Comparison of ENCODE assay signal across 1 cellular context in the genomic region with DNA sequence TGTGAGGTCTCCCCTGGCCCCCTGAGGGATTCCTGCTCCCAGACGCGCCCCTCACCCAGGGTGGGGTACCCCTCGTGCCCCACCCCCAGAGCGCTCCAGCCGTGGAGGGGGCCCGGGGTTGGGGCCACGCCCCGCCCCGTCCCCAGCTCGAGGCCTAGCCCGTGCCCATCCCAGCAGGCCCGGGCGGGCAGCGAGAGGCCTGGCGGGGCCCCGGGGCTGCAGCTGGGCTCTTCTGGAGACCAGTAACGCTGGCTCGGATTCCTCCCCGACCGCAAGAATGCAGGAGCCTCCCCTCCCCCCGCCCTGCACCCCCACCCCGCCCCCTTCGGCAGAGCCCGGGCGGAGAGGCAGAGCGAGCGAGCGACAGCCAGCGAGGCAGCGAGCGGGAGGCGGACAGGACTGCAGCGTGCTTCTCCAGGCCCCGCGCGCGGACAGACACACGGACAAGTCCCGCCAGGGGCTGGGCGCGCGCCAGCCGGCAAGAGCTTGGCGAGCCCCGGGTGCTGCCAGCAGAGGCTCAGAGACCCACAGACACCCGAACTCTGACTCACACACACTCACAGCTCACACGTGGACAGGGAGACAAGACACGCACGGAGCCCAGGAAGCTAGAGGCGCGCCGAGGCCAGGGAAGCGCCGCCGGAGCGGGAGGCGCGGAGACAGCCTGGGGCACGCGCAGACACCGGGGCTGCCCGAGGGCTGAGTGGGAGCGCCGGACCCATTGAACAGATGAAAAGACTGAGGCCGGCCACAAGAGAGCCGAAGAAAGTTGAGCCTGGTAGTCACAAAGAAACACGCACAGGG.
TF ChIP-seq lines count a peak whose summit lies in the region.

No MANE protein-coding gene starts in this region.

TF ChIP-seq in K562, 482 proteins besides CTCF, POLR2A, EP300 and RAD21 (continued from another document):
- TF ChIP-seq, protein P1, sequence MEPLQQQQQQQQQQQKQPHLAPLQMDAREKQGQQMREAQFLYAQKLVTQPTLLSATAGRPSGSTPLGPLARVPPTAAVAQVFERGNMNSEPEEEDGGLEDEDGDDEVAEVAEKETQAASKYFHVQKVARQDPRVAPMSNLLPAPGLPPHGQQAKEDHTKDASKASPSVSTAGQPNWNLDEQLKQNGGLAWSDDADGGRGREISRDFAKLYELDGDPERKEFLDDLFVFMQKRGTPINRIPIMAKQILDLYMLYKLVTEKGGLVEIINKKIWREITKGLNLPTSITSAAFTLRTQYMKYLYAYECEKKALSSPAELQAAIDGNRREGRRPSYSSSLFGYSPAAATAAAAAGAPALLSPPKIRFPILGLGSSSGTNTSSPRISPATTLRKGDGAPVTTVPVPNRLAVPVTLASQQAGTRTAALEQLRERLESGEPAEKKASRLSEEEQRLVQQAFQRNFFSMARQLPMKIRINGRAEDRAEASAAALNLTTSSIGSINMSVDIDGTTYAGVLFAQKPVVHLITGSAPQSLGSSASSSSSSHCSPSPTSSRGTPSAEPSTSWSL (CRISPR knock-in tag; IDR thresholded peaks at IDR 0.05; ENCODE audit: borderline replicate concordance), result no peak
- TF ChIP-seq, protein P2, sequence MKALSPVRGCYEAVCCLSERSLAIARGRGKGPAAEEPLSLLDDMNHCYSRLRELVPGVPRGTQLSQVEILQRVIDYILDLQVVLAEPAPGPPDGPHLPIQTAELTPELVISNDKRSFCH (CRISPR knock-in tag; IDR thresholded peaks at IDR 0.05), result no peak
- TF ChIP-seq, protein P2 (tag; IDR thresholded peaks at IDR 0.05), result no peak
- TF ChIP-seq CC2D1A (IDR thresholded peaks at IDR 0.05) (no peak), KAT7 (CRISPR knock-in tag; IDR thresholded peaks at IDR 0.05; ENCODE audit: borderline replicate concordance) (peak; percentile 80; the same call in 1 of the 2 replicates), ZNF23 (CRISPR knock-in tag; IDR thresholded peaks at IDR 0.05) (no peak), U2AF1 (optimal IDR thresholded peaks at IDR 0.05; ENCODE audit: low read depth, low read length) (peak; percentile 45), SIRT6 (IDR thresholded peaks at IDR 0.05; ENCODE audit: low read depth, low read length) (no peak), CBX3 (IDR thresholded peaks at IDR 0.05; ENCODE audit: borderline replicate concordance in 1 of 2, low read length in 2 of 2) (peak in 1 of 2 experiments; percentile 65; a peak in 1 of 3 replicates), SMAD3 (CRISPR knock-in tag; conservative IDR thresholded peaks at IDR 0.05) (no peak), DACH1 (IDR thresholded peaks at IDR 0.05; ENCODE audit: partially characterized antibody) (no peak), FOXM1 (IDR thresholded peaks at IDR 0.05; ENCODE audit: low read depth) (no peak), FOXM1 (CRISPR knock-in tag; IDR thresholded peaks at IDR 0.05; ENCODE audit: low read depth) (0 out of 2 replicates have a peak, but pooled peaks have one; percentile 61), IFI16 (CRISPR knock-in tag; IDR thresholded peaks at IDR 0.05) (no peak)
- TF ChIP-seq, protein P3, sequence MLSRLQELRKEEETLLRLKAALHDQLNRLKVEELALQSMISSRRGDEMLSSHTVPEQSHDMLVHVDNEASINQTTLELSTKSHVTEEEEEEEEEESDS (CRISPR knock-in tag; IDR thresholded peaks at IDR 0.05), result no peak
- TF ChIP-seq, protein P4, sequence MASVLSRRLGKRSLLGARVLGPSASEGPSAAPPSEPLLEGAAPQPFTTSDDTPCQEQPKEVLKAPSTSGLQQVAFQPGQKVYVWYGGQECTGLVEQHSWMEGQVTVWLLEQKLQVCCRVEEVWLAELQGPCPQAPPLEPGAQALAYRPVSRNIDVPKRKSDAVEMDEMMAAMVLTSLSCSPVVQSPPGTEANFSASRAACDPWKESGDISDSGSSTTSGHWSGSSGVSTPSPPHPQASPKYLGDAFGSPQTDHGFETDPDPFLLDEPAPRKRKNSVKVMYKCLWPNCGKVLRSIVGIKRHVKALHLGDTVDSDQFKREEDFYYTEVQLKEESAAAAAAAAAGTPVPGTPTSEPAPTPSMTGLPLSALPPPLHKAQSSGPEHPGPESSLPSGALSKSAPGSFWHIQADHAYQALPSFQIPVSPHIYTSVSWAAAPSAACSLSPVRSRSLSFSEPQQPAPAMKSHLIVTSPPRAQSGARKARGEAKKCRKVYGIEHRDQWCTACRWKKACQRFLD (CRISPR knock-in tag; IDR thresholded peaks at IDR 0.05), result peak; percentile 77; the same call in 1 of the 2 replicates
- TF ChIP-seq, protein P5, sequence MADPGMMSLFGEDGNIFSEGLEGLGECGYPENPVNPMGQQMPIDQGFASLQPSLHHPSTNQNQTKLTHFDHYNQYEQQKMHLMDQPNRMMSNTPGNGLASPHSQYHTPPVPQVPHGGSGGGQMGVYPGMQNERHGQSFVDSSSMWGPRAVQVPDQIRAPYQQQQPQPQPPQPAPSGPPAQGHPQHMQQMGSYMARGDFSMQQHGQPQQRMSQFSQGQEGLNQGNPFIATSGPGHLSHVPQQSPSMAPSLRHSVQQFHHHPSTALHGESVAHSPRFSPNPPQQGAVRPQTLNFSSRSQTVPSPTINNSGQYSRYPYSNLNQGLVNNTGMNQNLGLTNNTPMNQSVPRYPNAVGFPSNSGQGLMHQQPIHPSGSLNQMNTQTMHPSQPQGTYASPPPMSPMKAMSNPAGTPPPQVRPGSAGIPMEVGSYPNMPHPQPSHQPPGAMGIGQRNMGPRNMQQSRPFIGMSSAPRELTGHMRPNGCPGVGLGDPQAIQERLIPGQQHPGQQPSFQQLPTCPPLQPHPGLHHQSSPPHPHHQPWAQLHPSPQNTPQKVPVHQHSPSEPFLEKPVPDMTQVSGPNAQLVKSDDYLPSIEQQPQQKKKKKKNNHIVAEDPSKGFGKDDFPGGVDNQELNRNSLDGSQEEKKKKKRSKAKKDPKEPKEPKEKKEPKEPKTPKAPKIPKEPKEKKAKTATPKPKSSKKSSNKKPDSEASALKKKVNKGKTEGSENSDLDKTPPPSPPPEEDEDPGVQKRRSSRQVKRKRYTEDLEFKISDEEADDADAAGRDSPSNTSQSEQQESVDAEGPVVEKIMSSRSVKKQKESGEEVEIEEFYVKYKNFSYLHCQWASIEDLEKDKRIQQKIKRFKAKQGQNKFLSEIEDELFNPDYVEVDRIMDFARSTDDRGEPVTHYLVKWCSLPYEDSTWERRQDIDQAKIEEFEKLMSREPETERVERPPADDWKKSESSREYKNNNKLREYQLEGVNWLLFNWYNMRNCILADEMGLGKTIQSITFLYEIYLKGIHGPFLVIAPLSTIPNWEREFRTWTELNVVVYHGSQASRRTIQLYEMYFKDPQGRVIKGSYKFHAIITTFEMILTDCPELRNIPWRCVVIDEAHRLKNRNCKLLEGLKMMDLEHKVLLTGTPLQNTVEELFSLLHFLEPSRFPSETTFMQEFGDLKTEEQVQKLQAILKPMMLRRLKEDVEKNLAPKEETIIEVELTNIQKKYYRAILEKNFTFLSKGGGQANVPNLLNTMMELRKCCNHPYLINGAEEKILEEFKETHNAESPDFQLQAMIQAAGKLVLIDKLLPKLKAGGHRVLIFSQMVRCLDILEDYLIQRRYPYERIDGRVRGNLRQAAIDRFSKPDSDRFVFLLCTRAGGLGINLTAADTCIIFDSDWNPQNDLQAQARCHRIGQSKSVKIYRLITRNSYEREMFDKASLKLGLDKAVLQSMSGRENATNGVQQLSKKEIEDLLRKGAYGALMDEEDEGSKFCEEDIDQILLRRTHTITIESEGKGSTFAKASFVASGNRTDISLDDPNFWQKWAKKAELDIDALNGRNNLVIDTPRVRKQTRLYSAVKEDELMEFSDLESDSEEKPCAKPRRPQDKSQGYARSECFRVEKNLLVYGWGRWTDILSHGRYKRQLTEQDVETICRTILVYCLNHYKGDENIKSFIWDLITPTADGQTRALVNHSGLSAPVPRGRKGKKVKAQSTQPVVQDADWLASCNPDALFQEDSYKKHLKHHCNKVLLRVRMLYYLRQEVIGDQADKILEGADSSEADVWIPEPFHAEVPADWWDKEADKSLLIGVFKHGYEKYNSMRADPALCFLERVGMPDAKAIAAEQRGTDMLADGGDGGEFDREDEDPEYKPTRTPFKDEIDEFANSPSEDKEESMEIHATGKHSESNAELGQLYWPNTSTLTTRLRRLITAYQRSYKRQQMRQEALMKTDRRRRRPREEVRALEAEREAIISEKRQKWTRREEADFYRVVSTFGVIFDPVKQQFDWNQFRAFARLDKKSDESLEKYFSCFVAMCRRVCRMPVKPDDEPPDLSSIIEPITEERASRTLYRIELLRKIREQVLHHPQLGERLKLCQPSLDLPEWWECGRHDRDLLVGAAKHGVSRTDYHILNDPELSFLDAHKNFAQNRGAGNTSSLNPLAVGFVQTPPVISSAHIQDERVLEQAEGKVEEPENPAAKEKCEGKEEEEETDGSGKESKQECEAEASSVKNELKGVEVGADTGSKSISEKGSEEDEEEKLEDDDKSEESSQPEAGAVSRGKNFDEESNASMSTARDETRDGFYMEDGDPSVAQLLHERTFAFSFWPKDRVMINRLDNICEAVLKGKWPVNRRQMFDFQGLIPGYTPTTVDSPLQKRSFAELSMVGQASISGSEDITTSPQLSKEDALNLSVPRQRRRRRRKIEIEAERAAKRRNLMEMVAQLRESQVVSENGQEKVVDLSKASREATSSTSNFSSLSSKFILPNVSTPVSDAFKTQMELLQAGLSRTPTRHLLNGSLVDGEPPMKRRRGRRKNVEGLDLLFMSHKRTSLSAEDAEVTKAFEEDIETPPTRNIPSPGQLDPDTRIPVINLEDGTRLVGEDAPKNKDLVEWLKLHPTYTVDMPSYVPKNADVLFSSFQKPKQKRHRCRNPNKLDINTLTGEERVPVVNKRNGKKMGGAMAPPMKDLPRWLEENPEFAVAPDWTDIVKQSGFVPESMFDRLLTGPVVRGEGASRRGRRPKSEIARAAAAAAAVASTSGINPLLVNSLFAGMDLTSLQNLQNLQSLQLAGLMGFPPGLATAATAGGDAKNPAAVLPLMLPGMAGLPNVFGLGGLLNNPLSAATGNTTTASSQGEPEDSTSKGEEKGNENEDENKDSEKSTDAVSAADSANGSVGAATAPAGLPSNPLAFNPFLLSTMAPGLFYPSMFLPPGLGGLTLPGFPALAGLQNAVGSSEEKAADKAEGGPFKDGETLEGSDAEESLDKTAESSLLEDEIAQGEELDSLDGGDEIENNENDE (IDR thresholded peaks at IDR 0.05; ENCODE audit: low read depth, low read length), result no peak
